Comparison of ENCODE assay signal across 8 cellular contexts in genomic region chr16:30957456-30958163, GRCh38. TPM values are rescaled to one million over a fixed set of nuclear protein-coding genes. Genes with fewer than 3 reads are reported as not detected.
DNase-seq lines count a peak whose midpoint lies in the region; ATAC-seq and TF ChIP-seq lines count a peak whose summit lies in the region.

Gene SETD1A, plus strand, starts transcription at chr16:30957754. Its CDS starts 978 bp downstream, at chr16:30958732.

- no peaks in the 10 kb centered on the region for H3K9me3 ChIP-seq in CD4-positive, alpha-beta T cell (ENCODE audit: control insufficient read depth, low read length)

- H3K4me3 Mint-ChIP-seq in CD4-positive, alpha-beta T cell = peak within 1 kb of the TSS; percentile 97
- peak within 1 kb of the TSS; percentile 90 for H3K4me3 Mint-ChIP-seq in activated CD4-positive, alpha-beta memory T cell treated with anti-CD3 and anti-CD28 coated beads, Interleukin-2, amount 10 ng/mL, durations not matched to agents 7 days and 5 days

- CTCF ChIA-PET in CD4-positive, alpha-beta T cell (lab: Charles Lee) = interaction anchor here (1.0 kb wide), 1 partner anchor 185 kb away, joined by 3 read pairs; no protein-coding TSS in a partner anchor
- CTCF ChIA-PET in activated CD4-positive, alpha-beta memory T cell treated with anti-CD3 and anti-CD28 coated beads, Interleukin-2, amount 10 ng/mL, durations not matched to agents 7 days and 5 days (lab: Charles Lee) = interaction anchor here (0.7 to 1.3 kb wide), 2 partner anchors 160 to 184 kb away, joined by 3 to 4 read pairs; partner anchors contain the start of gene KAT8

- intact Hi-C loops in CD4-positive, alpha-beta T cell (cut with DNase I, micrococcal nuclease) = loop anchor here (1.0 to 10.0 kb wide), 8 partner anchors 34 to 907 kb away; partner anchors contain the start of genes FBXL19 (in 1 of the 2), STX4 (in 1 of the 2), ZNF646 (in 1 of the 2) and ZNF668 (in 1 of the 2)
- intact Hi-C loops in dorsolateral prefrontal cortex (cut with DNase I) (loop anchor here (2.0 to 10.0 kb wide), 9 partner anchors 33 to 917 kb away; partner anchors contain the start of genes ARMC5 (in 1 of the 2), FUS (in 1 of the 2), KAT8 (in 1 of the 2) and PRSS53 (in 1 of the 2)), lower leg skin (cut with DNase I; ENCODE audit: low total_unique reads) (no loop called here)

- no peak for TF ChIP-seq POLR2A in lower leg skin (IDR thresholded peaks at IDR 0.05)

- peaks cover 39% of the 10 kb centered on the region for H3K4me1 Mint-ChIP-seq in CD4-positive, alpha-beta T cell (ENCODE audit: low read depth)
- peaks cover 44% of the 10 kb centered on the region for H3K4me1 Mint-ChIP-seq in activated CD4-positive, alpha-beta memory T cell treated with anti-CD3 and anti-CD28 coated beads, Interleukin-2, amount 10 ng/mL, durations not matched to agents 7 days and 5 days

- H3K27ac Mint-ChIP-seq in CD4-positive, alpha-beta T cell = peak within 1 kb of the TSS; percentile 97
- peak within 1 kb of the TSS; percentile 99 for H3K27ac Mint-ChIP-seq in activated CD4-positive, alpha-beta memory T cell treated with anti-CD3 and anti-CD28 coated beads, Interleukin-2, amount 10 ng/mL, durations not matched to agents 7 days and 5 days

- peak within 1 kb of the TSS; percentile 95 for H3K27ac ChIP-seq in CD4-positive, alpha-beta T cell (ENCODE audit: low read depth, low read length)
- peak within 1 kb of the TSS; percentile 100 for H3K27ac ChIP-seq in HL-60 (replicated peaks)
- H3K27ac ChIP-seq in dorsolateral prefrontal cortex = peak within 1 kb of the TSS; percentile 77 to 99 (median 98)

- DNase-seq in CD4-positive, alpha-beta T cell = peak; percentile 94 to 99 (median 97)
- peak; percentile 91 to 98 for DNase-seq in HL-60 (ENCODE audit: low read depth in 1 of 2, low spot score in 1 of 2)
- peak; percentile 54 for DNase-seq in NCI-H82 treated with DMSO at 0.1 percent for 48 hours (lab: John Stamatoyannopoulos, UW; ENCODE audit: unreplicated experiment)
- DNase-seq in activated CD4-positive, alpha-beta memory T cell treated with anti-CD3 and anti-CD28 coated beads, Interleukin-2, amount 10 ng/mL, durations not matched to agents 7 days and 5 days = peak; percentile 97
- DNase-seq in dorsolateral prefrontal cortex = peak; percentile 93 to 99 (median 96)
- DNase-seq in lower leg skin (ENCODE audit: low spot score in 2 of 2) = peak; percentile 96 to 99
- DNase-seq in stimulated activated CD4-positive, alpha-beta T cell treated with anti-CD3 and anti-CD28 coated beads, Interleukin-4, amount 100 ng/mL, for 24 hours = peak; percentile 98

- 1% methylated on average over 44 to 58 of the region's 85 CpGs for WGBS in lower leg skin, 2 donors

- POLR2A ChIA-PET in CD4-positive, alpha-beta T cell (lab: Charles Lee) = interaction anchor here (0.6 to 2.1 kb wide), 8 partner anchors 9 to 299 kb away, joined by 3 to 9 read pairs (median 4); partner anchors contain the start of genes FBRS, KAT8, ORAI3 and ZNF646
- POLR2A ChIA-PET in activated CD4-positive, alpha-beta memory T cell treated with anti-CD3 and anti-CD28 coated beads, Interleukin-2, amount 10 ng/mL, durations not matched to agents 7 days and 5 days (lab: Charles Lee) = interaction anchor here (0.6 to 2.1 kb wide), 7 partner anchors 8 to 756 kb away, joined by 3 to 5 read pairs (median 4); partner anchors contain the start of genes FUS, ORAI3, ZNF646 and ZNF668

- H3K27me3 ChIP-seq in CD4-positive, alpha-beta T cell (ENCODE audit: control insufficient read depth, insufficient read depth, low read length) = no peaks in the 10 kb centered on the region
- H3K27me3 ChIP-seq in HL-60 (ENCODE audit: insufficient read depth, poor library complexity, severe bottlenecking) = no peaks in the 10 kb centered on the region
- H3K27me3 ChIP-seq in dorsolateral prefrontal cortex = no peaks in the 10 kb centered on the region

- H3K9me3 Mint-ChIP-seq in CD4-positive, alpha-beta T cell = no peaks in the 10 kb centered on the region
- no peaks in the 10 kb centered on the region for H3K9me3 Mint-ChIP-seq in activated CD4-positive, alpha-beta memory T cell treated with anti-CD3 and anti-CD28 coated beads, Interleukin-2, amount 10 ng/mL, durations not matched to agents 7 days and 5 days

- ATAC-seq in CD4-positive, alpha-beta T cell (ENCODE audit: poor library complexity) = peak; percentile 86
- peak; percentile 70 for ATAC-seq in GM19463 (IDR thresholded peaks at IDR 0.05; ENCODE audit: unreplicated experiment)

- peaks cover 52% of the 10 kb centered on the region for H3K36me3 Mint-ChIP-seq in CD4-positive, alpha-beta T cell (ENCODE audit: low read depth)
- peaks cover 37% of the 10 kb centered on the region for H3K36me3 Mint-ChIP-seq in activated CD4-positive, alpha-beta memory T cell treated with anti-CD3 and anti-CD28 coated beads, Interleukin-2, amount 10 ng/mL, durations not matched to agents 7 days and 5 days (ENCODE audit: low read depth)

- no peaks in the 10 kb centered on the region for H3K27me3 Mint-ChIP-seq in CD4-positive, alpha-beta T cell
- H3K27me3 Mint-ChIP-seq in activated CD4-positive, alpha-beta memory T cell treated with anti-CD3 and anti-CD28 coated beads, Interleukin-2, amount 10 ng/mL, durations not matched to agents 7 days and 5 days = no peaks in the 10 kb centered on the region

- no peak for TF ChIP-seq CTCF in CD4-positive, alpha-beta T cell (IDR thresholded peaks at IDR 0.05)
- no peak for TF ChIP-seq CTCF in HL-60 (IDR thresholded peaks at IDR 0.05; ENCODE audit: insufficient read depth, low read length)
- TF ChIP-seq CTCF in dorsolateral prefrontal cortex (IDR thresholded peaks at IDR 0.05 in 54 of 56, conservative IDR thresholded peaks at IDR 0.05 in 2 of 56; ENCODE audit: low read depth in 1 of 56, partially characterized antibody in 56 of 56) = peak in 18 of 56 donors; percentile 1 to 49 (median 12)
- TF ChIP-seq CTCF in lower leg skin (IDR thresholded peaks at IDR 0.05) = no peak

- H3K4me3 ChIP-seq in HL-60 (replicated peaks; ENCODE audit: insufficient read depth, low read length) = peak within 1 kb of the TSS; percentile 67
- peak within 1 kb of the TSS; percentile 58 to 96 (median 84) for H3K4me3 ChIP-seq in dorsolateral prefrontal cortex
- peak within 1 kb of the TSS; percentile 75 for H3K4me3 ChIP-seq in lower leg skin (ENCODE audit: low read depth, poor library complexity, severe bottlenecking)

RNA-seq across cellular contexts. Expression of gene SETD1A, which starts in this region (rescaled TPM):
- 10 to 100 TPM; 40.1 to 41.2 TPM for total RNA-seq in CD4-positive, alpha-beta T cell
- 10 to 100 TPM; 18.8 to 20.3 TPM for total RNA-seq in activated CD4-positive, alpha-beta memory T cell treated with anti-CD3 and anti-CD28 coated beads, Interleukin-2, amount 10 ng/mL, durations not matched to agents 7 days and 5 days
- 10 to 100 TPM; 13.3 to 28.5 (median 17.9) TPM for total RNA-seq in dorsolateral prefrontal cortex
- total RNA-seq in lower leg skin = 10 to 100 TPM in 3 of 4 donors, 1 to 10 TPM in 1; 9.2 to 22.4 (median 10.7) TPM

Comparison
In these comparisons a context has a peak if more than half of its experiments do, and no peak if none do; other contexts are left out.
1. Peak in every context shown above with its lines: DNase-seq, ATAC-seq, H3K4me3 ChIP-seq and H3K27ac ChIP-seq.